ENCODE assay signal across 12 cellular contexts in the genomic region with DNA sequence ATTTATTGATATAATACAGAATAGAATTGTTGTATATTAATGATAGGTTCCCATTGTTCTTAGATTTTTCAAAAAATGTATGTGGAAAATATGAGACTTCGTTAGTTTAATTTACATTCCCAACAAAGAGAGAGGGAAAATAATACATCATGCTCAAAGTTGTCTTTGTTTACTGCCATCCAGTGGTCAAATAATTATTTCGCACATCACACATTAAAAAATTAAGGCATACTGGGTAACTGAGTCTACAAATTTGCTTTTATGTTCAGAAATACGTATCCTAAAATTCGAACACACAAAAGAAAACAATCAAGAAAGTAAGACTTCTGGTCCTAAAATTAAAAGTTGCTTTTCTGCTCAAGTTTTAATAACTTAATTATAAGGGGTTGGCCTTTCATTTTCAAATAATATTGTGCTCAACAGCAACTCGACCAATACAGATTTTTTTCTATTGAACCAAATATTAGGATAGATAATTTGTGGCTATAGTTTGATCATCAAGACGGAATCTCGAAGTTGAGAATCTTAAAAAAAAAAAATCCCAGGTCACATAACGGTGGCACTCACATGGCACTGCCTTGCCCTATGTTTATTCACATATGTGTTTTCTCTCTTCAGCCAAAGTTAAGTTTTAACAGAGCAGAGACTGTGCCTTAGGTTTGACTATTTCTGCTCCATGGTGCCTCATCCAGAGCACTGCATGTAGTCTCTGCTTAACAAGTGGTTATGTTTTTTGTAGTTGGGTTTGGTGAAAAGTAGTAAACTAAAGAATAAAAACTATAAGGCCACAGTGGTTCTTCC. TPM values are rescaled to one million over a fixed set of nuclear protein-coding genes. Genes with fewer than 3 reads are reported as not detected.
DNase-seq lines count a peak whose midpoint lies in the region; ATAC-seq and TF ChIP-seq lines count a peak whose summit lies in the region.
"Had no signal": no experiment of that assay in that cellular context is flagged by ENCODE, and none has a peak within 500 bp of the region (broad histone marks: within the 10 kb centered on the region; RNA-seq: fewer than 3 reads in every experiment).

No MANE protein-coding gene starts in this region.

- no peaks in the 10 kb centered on the region for H4K20me1 ChIP-seq in Loucy (ENCODE audit: insufficient read depth, low read length, poor library complexity, severe bottlenecking)

- peak overlapping the region; percentile 18 for H3K9ac ChIP-seq in Loucy (ENCODE audit: low read depth, low read length, poor library complexity, severe bottlenecking)

- no peaks in the 10 kb centered on the region for H3K27me3 ChIP-seq in Loucy (ENCODE audit: insufficient read depth, low read length, poor library complexity, severe bottlenecking)
- H3K27me3 ChIP-seq: right atrium auricular region, stomach had no signal

- H3K4me2 ChIP-seq in Loucy (ENCODE audit: low read depth, low read length, poor library complexity, severe bottlenecking), result peak overlapping the region; percentile 53

- no peak overlapping the region for H3K4me3 ChIP-seq in Loucy (ENCODE audit: low read length, poor library complexity, severe bottlenecking)
- H3K4me3 ChIP-seq: right atrium auricular region, stomach had no signal

- peaks cover 33% of the 10 kb centered on the region for H3K4me1 ChIP-seq in Loucy (ENCODE audit: insufficient read depth, low read length, poor library complexity, severe bottlenecking)
- H3K4me1 ChIP-seq: right atrium auricular region had no signal

- no peak for ATAC-seq in GM19035 (IDR thresholded peaks at IDR 0.05; ENCODE audit: unreplicated experiment)
- no peak for ATAC-seq in HG03095 (IDR thresholded peaks at IDR 0.05; ENCODE audit: unreplicated experiment)

- DNase-seq in NCI-H82 (lab: John Stamatoyannopoulos, UW), result peak; percentile 6
- no peak for DNase-seq in NCI-H82 treated with DMSO at 0.1 percent for 48 hours (lab: John Stamatoyannopoulos, UW; ENCODE audit: unreplicated experiment)
- peak; percentile 48 for DNase-seq in dermis blood vessel endothelial cell
- DNase-seq in renal cortical epithelial cell (ENCODE audit: low read depth), result peak; percentile 21
- DNase-seq in HPDE6-E6E7 (ENCODE audit: extremely low spot score), result no peak
- DNase-seq: CD4-positive, CD25-positive, alpha-beta regulatory T cell; stomach had no signal

- H3K36me3 ChIP-seq in Loucy (ENCODE audit: insufficient read depth, low read length), result no peaks in the 10 kb centered on the region
- H3K36me3 ChIP-seq: right atrium auricular region, stomach had no signal

- H3K9me2 ChIP-seq in Loucy (replicated peaks; ENCODE audit: low read depth, low read length), result no peaks in the 10 kb centered on the region

- H2AFZ ChIP-seq in Loucy (ENCODE audit: low read length), result no peak overlapping the region

- no peaks in the 10 kb centered on the region for H3K79me2 ChIP-seq in Loucy (ENCODE audit: insufficient read depth, low read length)

- TF ChIP-seq CTCF in Loucy (conservative IDR thresholded peaks at IDR 0.05; ENCODE audit: low read length), result peak; percentile 68

- peaks cover 4% of the 10 kb centered on the region; the same call in 1 of the 2 replicates for H3F3A ChIP-seq in Loucy (ENCODE audit: low read depth)

- H3K9me3 ChIP-seq in Loucy (ENCODE audit: insufficient read depth, low read depth, low read length), result no peaks in the 10 kb centered on the region
- H3K9me3 ChIP-seq: stomach had no signal

RNA-seq across cellular contexts. Expression of a gene that starts 12.3 kb away (rescaled TPM):
- total RNA-seq in dermis blood vessel endothelial cell (22.1 and 34.9 TPM in 2 replicates), renal cortical epithelial cell (4.2 and 8.7 TPM in 2 replicates)
- total RNA-seq: activated T-helper 2 cell treated with anti-CD3 and anti-CD28 coated beads, Interferon-gamma antibody, Interleukin-2, Interleukin-4, amounts not matched to agents 10 μg/mL and 5 μg/mL and 100 μg/mL, durations not matched to agents 14 hours and 24 hours and 36 hours; CD4-positive, CD25-positive, alpha-beta regulatory T cell had no signal

Comparison
In these comparisons a context has a peak if more than half of its experiments do, and no peak if none do; other contexts are left out.
1. DNase-seq: peak in NCI-H82 (single experiment), dermis blood vessel endothelial cell (single experiment) and renal cortical epithelial cell (single experiment); none in NCI-H82 treated with DMSO at 0.1 percent for 48 hours (single experiment) and HPDE6-E6E7 (single experiment).